Comparison of ENCODE assay signal across 8 cellular contexts in genomic region chr1:39882152-39882551, GRCh38. TPM values are rescaled to one million over a fixed set of nuclear protein-coding genes. Genes with fewer than 3 reads are reported as not detected.
DNase-seq lines count a peak whose midpoint lies in the region; ATAC-seq and TF ChIP-seq lines count a peak whose summit lies in the region.

No MANE protein-coding gene starts in this region.

- TF ChIP-seq CTCF in liver (IDR thresholded peaks at IDR 0.05; ENCODE audit: low read depth, low read length, missing input control): no peak
- no peak for TF ChIP-seq CTCF in tibial nerve (IDR thresholded peaks at IDR 0.05)
- no peak for TF ChIP-seq CTCF in GM10248 (IDR thresholded peaks at IDR 0.05; ENCODE audit: control extremely low read depth, extremely low read depth, low read depth, missing control alignments)

- CTCF ChIA-PET in activated naive CD4-positive, alpha-beta T cell treated with anti-CD3 and anti-CD28 coated beads for 36 hours (lab: Charles Lee): interaction anchor here (1.0 to 2.6 kb wide), 4 partner anchors 65 to 92 kb away, joined by 3 to 6 read pairs (median 3); no protein-coding TSS in a partner anchor
- CTCF ChIA-PET in GM10248 (lab: Yijun Ruan, JAX): interaction anchor here (0.9 to 6.8 kb wide), 8 partner anchors 14 to 457 kb away, joined by 3 to 38 read pairs (median 4); partner anchors contain the start of gene MYCL

- TF ChIP-seq EP300 in tibial nerve (IDR thresholded peaks at IDR 0.05): no peak

- ATAC-seq in activated naive CD8-positive, alpha-beta T cell treated with anti-CD3 and anti-CD28 coated beads, Interleukin-2, amount 10 ng/mL, durations not matched to agents 7 days and 5 days (ENCODE audit: low read depth): no peak

- H3K9ac ChIP-seq in liver (ENCODE audit: low read depth in 1 of 2, low read length in 2 of 2): no peak overlapping the region

- no peaks in the 10 kb centered on the region for H3K27me3 Mint-ChIP-seq in activated naive CD4-positive, alpha-beta T cell treated with anti-CD3 and anti-CD28 coated beads for 36 hours (ENCODE audit: low read depth)
- no peaks in the 10 kb centered on the region for H3K27me3 Mint-ChIP-seq in activated naive CD8-positive, alpha-beta T cell treated with anti-CD3 and anti-CD28 coated beads, Interleukin-2, amount 10 ng/mL, durations not matched to agents 7 days and 5 days

- POLR2A ChIA-PET in activated naive CD8-positive, alpha-beta T cell treated with anti-CD3 and anti-CD28 coated beads, Interleukin-2, amount 10 ng/mL, durations not matched to agents 7 days and 5 days (lab: Charles Lee): interaction anchor here (0.6 kb wide), 1 partner anchor 211 kb away, joined by 5 read pairs; no protein-coding TSS in a partner anchor
- POLR2A ChIA-PET in GM10248 (lab: Yijun Ruan, JAX): no interaction called here

- no peaks in the 10 kb centered on the region for H3K9me3 Mint-ChIP-seq in activated naive CD4-positive, alpha-beta T cell treated with anti-CD3 and anti-CD28 coated beads for 36 hours
- H3K9me3 Mint-ChIP-seq in activated naive CD8-positive, alpha-beta T cell treated with anti-CD3 and anti-CD28 coated beads, Interleukin-2, amount 10 ng/mL, durations not matched to agents 7 days and 5 days: no peaks in the 10 kb centered on the region

- intact Hi-C loops in activated naive CD4-positive, alpha-beta T cell treated with anti-CD3 and anti-CD28 coated beads for 36 hours (cut with micrococcal nuclease): loop anchor here (5.0 kb wide), 1 partner anchor 35 kb away; no protein-coding TSS in a partner anchor

- H3K27ac Mint-ChIP-seq in activated naive CD4-positive, alpha-beta T cell treated with anti-CD3 and anti-CD28 coated beads for 36 hours: no peak overlapping the region
- peak overlapping the region; percentile 27 for H3K27ac Mint-ChIP-seq in activated naive CD8-positive, alpha-beta T cell treated with anti-CD3 and anti-CD28 coated beads, Interleukin-2, amount 10 ng/mL, durations not matched to agents 7 days and 5 days

- H3K4me3 ChIP-seq in liver (ENCODE audit: low read depth in 1 of 3, low read length in 3 of 3): peak overlapping the region in 2 of 3 donors; percentile 89 to 99
- H3K4me3 ChIP-seq in tibial nerve: peak overlapping the region in 3 of 4 donors; percentile 45 to 75 (median 60)

- no peak for TF ChIP-seq RAD21 in liver (IDR thresholded peaks at IDR 0.05)

- H3K4me3 Mint-ChIP-seq in activated naive CD4-positive, alpha-beta T cell treated with anti-CD3 and anti-CD28 coated beads for 36 hours: peak overlapping the region; percentile 91
- H3K4me3 Mint-ChIP-seq in activated naive CD8-positive, alpha-beta T cell treated with anti-CD3 and anti-CD28 coated beads, Interleukin-2, amount 10 ng/mL, durations not matched to agents 7 days and 5 days: peak overlapping the region; percentile 92

- no peak for DNase-seq in activated naive CD4-positive, alpha-beta T cell treated with anti-CD3 and anti-CD28 coated beads for 36 hours
- no peak for DNase-seq in activated naive CD4-positive, alpha-beta T cell (lab: John Stamatoyannopoulos, UW)
- no peak for DNase-seq in activated naive CD8-positive, alpha-beta T cell treated with anti-CD3 and anti-CD28 coated beads, Interleukin-2, amount 10 ng/mL, durations not matched to agents 7 days and 5 days
- DNase-seq in tibial nerve (ENCODE audit: low spot score in 2 of 2) (no peak), GM10248 (ENCODE audit: extremely low spot score) (no peak), Ammon's horn (ENCODE audit: low spot score) (no peak)
- no peak for DNase-seq in stimulated activated CD4-positive, alpha-beta T cell treated with anti-CD3 and anti-CD28 coated beads, Interleukin-2, amount 100 ng/mL, for 24 hours

- 88% methylated on average over 2 of the region's 2 CpGs for WGBS in liver
- WGBS in tibial nerve, 2 donors: 60 to 79% methylated on average over 2 of the region's 2 CpGs

- H3K27ac ChIP-seq in liver (ENCODE audit: low read depth in 1 of 2, low read length in 2 of 2) (no peak overlapping the region), tibial nerve (no peak overlapping the region)

- no peak for TF ChIP-seq POLR2A in tibial nerve (IDR thresholded peaks at IDR 0.05)

- peaks cover 39% of the 10 kb centered on the region for H3K4me1 Mint-ChIP-seq in activated naive CD4-positive, alpha-beta T cell treated with anti-CD3 and anti-CD28 coated beads for 36 hours (ENCODE audit: low read depth)
- peaks cover 20% of the 10 kb centered on the region for H3K4me1 Mint-ChIP-seq in activated naive CD8-positive, alpha-beta T cell treated with anti-CD3 and anti-CD28 coated beads, Interleukin-2, amount 10 ng/mL, durations not matched to agents 7 days and 5 days

- H3K36me3 ChIP-seq in liver (ENCODE audit: control insufficient read depth in 4 of 4, insufficient read depth in 3 of 4, low read depth in 1 of 4, low read length in 3 of 4) (no peaks in the 10 kb centered on the region), tibial nerve (no peaks in the 10 kb centered on the region)

- no peaks in the 10 kb centered on the region for H3K9me3 ChIP-seq in liver (ENCODE audit: control insufficient read depth in 4 of 4, low read length in 3 of 4)
- H3K9me3 ChIP-seq in tibial nerve: no peaks in the 10 kb centered on the region

- H3K4me1 ChIP-seq in liver (ENCODE audit: control insufficient read depth in 4 of 4, insufficient read depth in 4 of 4, low read length in 3 of 4) (peaks cover 4 to 19% (median 14%) of the 10 kb centered on the region in 4 donors), tibial nerve (peaks cover 4 to 57% (median 18%) of the 10 kb centered on the region in 4 donors)

- H3K27me3 ChIP-seq in liver (ENCODE audit: control insufficient read depth in 4 of 4, insufficient read depth in 4 of 4, low read length in 3 of 4) (no peaks in the 10 kb centered on the region), tibial nerve (no peaks in the 10 kb centered on the region)

- H3K36me3 Mint-ChIP-seq in activated naive CD4-positive, alpha-beta T cell treated with anti-CD3 and anti-CD28 coated beads for 36 hours (ENCODE audit: low read depth): peaks cover 11% of the 10 kb centered on the region
- peaks cover 16% of the 10 kb centered on the region for H3K36me3 Mint-ChIP-seq in activated naive CD8-positive, alpha-beta T cell treated with anti-CD3 and anti-CD28 coated beads, Interleukin-2, amount 10 ng/mL, durations not matched to agents 7 days and 5 days

TF ChIP-seq in liver, 16 proteins besides CTCF, POLR2A, EP300 and RAD21 (continues in another document):
- no peak for TF ChIP-seq HNF4A (conservative IDR thresholded peaks at IDR 0.05)
- no peak for TF ChIP-seq ATF3 (IDR thresholded peaks at IDR 0.05)
- TF ChIP-seq RXRA (IDR thresholded peaks at IDR 0.05): no peak
- TF ChIP-seq, protein P1, sequence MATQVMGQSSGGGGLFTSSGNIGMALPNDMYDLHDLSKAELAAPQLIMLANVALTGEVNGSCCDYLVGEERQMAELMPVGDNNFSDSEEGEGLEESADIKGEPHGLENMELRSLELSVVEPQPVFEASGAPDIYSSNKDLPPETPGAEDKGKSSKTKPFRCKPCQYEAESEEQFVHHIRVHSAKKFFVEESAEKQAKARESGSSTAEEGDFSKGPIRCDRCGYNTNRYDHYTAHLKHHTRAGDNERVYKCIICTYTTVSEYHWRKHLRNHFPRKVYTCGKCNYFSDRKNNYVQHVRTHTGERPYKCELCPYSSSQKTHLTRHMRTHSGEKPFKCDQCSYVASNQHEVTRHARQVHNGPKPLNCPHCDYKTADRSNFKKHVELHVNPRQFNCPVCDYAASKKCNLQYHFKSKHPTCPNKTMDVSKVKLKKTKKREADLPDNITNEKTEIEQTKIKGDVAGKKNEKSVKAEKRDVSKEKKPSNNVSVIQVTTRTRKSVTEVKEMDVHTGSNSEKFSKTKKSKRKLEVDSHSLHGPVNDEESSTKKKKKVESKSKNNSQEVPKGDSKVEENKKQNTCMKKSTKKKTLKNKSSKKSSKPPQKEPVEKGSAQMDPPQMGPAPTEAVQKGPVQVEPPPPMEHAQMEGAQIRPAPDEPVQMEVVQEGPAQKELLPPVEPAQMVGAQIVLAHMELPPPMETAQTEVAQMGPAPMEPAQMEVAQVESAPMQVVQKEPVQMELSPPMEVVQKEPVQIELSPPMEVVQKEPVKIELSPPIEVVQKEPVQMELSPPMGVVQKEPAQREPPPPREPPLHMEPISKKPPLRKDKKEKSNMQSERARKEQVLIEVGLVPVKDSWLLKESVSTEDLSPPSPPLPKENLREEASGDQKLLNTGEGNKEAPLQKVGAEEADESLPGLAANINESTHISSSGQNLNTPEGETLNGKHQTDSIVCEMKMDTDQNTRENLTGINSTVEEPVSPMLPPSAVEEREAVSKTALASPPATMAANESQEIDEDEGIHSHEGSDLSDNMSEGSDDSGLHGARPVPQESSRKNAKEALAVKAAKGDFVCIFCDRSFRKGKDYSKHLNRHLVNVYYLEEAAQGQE (IDR thresholded peaks at IDR 0.05): no peak
- TF ChIP-seq FOXA1 (IDR thresholded peaks at IDR 0.05): no peak
- no peak for TF ChIP-seq JUND (IDR thresholded peaks at IDR 0.05)

RNA-seq across cellular contexts. Expression of gene TRIT1, which starts 1.2 kb away (rescaled TPM):
- 10 to 100 TPM; 18.6 TPM for total RNA-seq in activated naive CD4-positive, alpha-beta T cell treated with anti-CD3 and anti-CD28 coated beads for 36 hours
- 10 to 100 TPM; 18.2 to 23.6 TPM for total RNA-seq in activated naive CD8-positive, alpha-beta T cell treated with anti-CD3 and anti-CD28 coated beads, Interleukin-2, amount 10 ng/mL, durations not matched to agents 7 days and 5 days
- total RNA-seq in liver: 10 to 100 TPM in 1 of 2 donors, 1 to 10 TPM in 1; 9.3 to 11.2 TPM
- polyA plus RNA-seq in liver: 1 to 10 TPM; 4.5 to 5.0 TPM
- total RNA-seq in tibial nerve: 10 to 100 TPM; 17.4 to 29.8 (median 27.4) TPM

RNA-seq across cellular contexts. Expression of gene MYCL, which starts 19.6 kb away (rescaled TPM):
- total RNA-seq in activated naive CD4-positive, alpha-beta T cell treated with anti-CD3 and anti-CD28 coated beads for 36 hours: under 1 TPM in 1 of 2 experiments, not detected in 1; 0.19 TPM
- under 1 TPM in 1 of 2 experiments, not detected in 1; 0.34 TPM for total RNA-seq in activated naive CD8-positive, alpha-beta T cell treated with anti-CD3 and anti-CD28 coated beads, Interleukin-2, amount 10 ng/mL, durations not matched to agents 7 days and 5 days
- total RNA-seq in liver (1 to 10 TPM; 1.8 to 6.6 TPM), tibial nerve (1 to 10 TPM in 1 of 4 donors, under 1 TPM in 3; 0.30 to 1.8 (median 0.86) TPM)
- 1 to 10 TPM; 2.4 to 2.6 TPM for polyA plus RNA-seq in liver
